In the genomic region with DNA sequence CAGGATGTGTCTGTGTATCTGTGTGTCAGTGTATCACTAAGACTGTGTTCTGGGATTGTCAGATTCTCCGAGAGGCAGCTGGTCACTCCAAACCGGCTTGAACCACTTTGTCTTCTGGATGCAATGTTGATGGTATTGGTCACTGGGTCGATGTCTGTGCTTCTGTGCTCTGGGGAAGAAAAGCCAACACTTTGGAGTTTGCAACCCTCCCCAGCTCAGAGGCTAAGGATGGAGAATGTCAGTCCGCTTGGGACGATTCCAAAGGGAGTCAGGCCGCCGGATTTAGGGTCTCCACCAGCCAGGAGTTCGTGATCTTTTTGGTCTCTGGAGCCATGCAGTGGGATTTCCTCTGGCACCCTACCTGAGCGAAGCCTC, we compare ENCODE assay signal across 1 cellular context.
TF ChIP-seq lines count a peak whose summit lies in the region.

No MANE protein-coding gene starts in this region.

TF ChIP-seq in H1, 55 proteins besides CTCF, POLR2A, EP300 and RAD21 (continued from another document):
- no peak for TF ChIP-seq KDM4A (IDR thresholded peaks at IDR 0.05; ENCODE audit: low read depth, low read length, severe bottlenecking)
